29 cellular contexts compared by ENCODE assay signal in the genomic region with DNA sequence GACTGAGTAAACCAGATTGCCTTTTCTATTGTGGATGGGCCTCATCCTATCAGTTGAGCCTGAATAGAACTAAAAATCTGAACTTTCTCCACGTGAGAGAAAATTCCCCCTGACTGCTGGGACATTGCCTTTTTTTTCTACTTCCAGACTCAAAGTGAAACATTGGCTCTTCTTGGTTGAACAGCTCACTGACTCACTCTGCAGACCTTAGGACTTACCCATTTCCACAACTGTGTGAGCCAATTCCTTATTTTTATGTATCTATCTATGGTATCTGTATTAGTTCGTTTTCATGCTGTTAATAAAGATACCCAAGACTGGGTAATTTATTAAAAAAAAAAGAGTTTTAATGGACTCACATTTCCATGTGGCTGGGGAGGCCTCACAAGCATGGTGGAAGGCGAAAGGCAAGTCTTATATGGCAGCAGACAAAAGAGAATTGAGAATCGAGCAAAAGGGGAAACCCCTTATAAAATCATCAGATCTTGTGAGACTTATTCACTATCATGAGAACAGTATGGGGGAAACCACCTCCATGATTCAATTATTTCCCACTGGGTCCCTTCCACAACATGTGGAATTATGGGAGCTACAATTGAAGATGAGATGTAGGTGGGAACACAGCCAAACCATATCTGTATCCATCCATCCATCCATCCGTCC.
"Had no signal": no experiment of that assay in that cellular context is flagged by ENCODE, and none has a peak within 500 bp of the region (broad histone marks: within the 10 kb centered on the region; RNA-seq: fewer than 3 reads in every experiment).

No MANE protein-coding gene starts in this region.

- H3K27ac ChIP-seq: left ventricle myocardium inferior, neural progenitor cell, neutrophil, parathyroid adenoma, psoas muscle, right atrium auricular region, right lobe of liver, stomach, thoracic aorta, tibial nerve, uterus had no signal

- H3K4me1 ChIP-seq: left ventricle myocardium inferior, neural progenitor cell, parathyroid adenoma, psoas muscle, right atrium auricular region, right lobe of liver, stomach, tibial nerve, uterus had no signal

- H3K4me3 ChIP-seq: left ventricle myocardium inferior, lung, neural progenitor cell, psoas muscle, right atrium auricular region, right lobe of liver, smooth muscle cell, stomach, thoracic aorta, tibial nerve, uterus had no signal

- H3K4me3 Mint-ChIP-seq: immature natural killer cell; mesothelial cell of epicardium; natural killer cell; nephron progenitor cell; neural progenitor cell; stimulated activated memory B cell treated with anti-CD40 and anti-IgM and Interleukin-4, amounts not matched to agents 10 μg/mL and 1 μg/mL and 100 μg/mL, for 72 hours; type B pancreatic cell had no signal

- H3K9me3 Mint-ChIP-seq: type B pancreatic cell had no signal

- H3K27me3 Mint-ChIP-seq: naive B cell, type B pancreatic cell had no signal

- DNase-seq: hypothalamus; immature natural killer cell; kidney; left ventricle myocardium inferior; mesendoderm; naive B cell; natural killer cell; nephron progenitor cell; occipital lobe; psoas muscle; right lobe of liver; stimulated activated CD4-positive, alpha-beta T cell treated with anti-CD3 and anti-CD28 coated beads, Interleukin-1b, Interleukin-23, amount 100 ng/mL, for 48 hours; stimulated activated CD4-positive, alpha-beta T cell treated with anti-CD3 and anti-CD28 coated beads, Interleukin-2, amount 100 ng/mL, for 48 hours; stimulated activated CD4-positive, alpha-beta T cell treated with anti-CD3 and anti-CD28 coated beads, Interleukin-4, amount 100 ng/mL, for 4 hours; stimulated activated CD8-positive, alpha-beta memory T cell treated with anti-CD3 and anti-CD28 coated beads, Interleukin-4, amount 100 ng/mL, for 48 hours; stimulated activated naive CD8-positive, alpha-beta T cell treated with anti-CD3 and anti-CD28 coated beads, Interleukin-15, Interleukin-2, amounts not matched to agents 100 U/mL and 50 U/mL, for 24 hours; stomach; uterus had no signal

- H3K27me3 ChIP-seq: neural progenitor cell, neutrophil, right atrium auricular region, right lobe of liver, stomach, tibial nerve, uterus had no signal

- H3K36me3 ChIP-seq: left ventricle myocardium inferior, neural progenitor cell, neutrophil, right atrium auricular region, right lobe of liver, stomach, thoracic aorta, tibial nerve, uterus had no signal

- H3K9me3 ChIP-seq: neutrophil, psoas muscle, right atrium auricular region, thoracic aorta, uterus had no signal

- H3K4me1 Mint-ChIP-seq: immature natural killer cell; mesothelial cell of epicardium; naive B cell; natural killer cell; neural progenitor cell; stimulated activated memory B cell treated with anti-CD40 and anti-IgM and Interleukin-4, amounts not matched to agents 10 μg/mL and 1 μg/mL and 100 μg/mL, for 72 hours had no signal

- H3K36me3 Mint-ChIP-seq: immature natural killer cell; mesothelial cell of epicardium; natural killer cell; neural progenitor cell; stimulated activated memory B cell treated with anti-CD40 and anti-IgM and Interleukin-4, amounts not matched to agents 10 μg/mL and 1 μg/mL and 100 μg/mL, for 72 hours; type B pancreatic cell had no signal

- ATAC-seq: natural killer cell; psoas muscle; right lobe of liver; stimulated activated memory B cell treated with anti-CD40 and anti-IgM and Interleukin-4, amounts not matched to agents 10 μg/mL and 1 μg/mL and 100 μg/mL, for 72 hours; stimulated activated naive CD8-positive, alpha-beta T cell treated with anti-CD3 and anti-CD28 coated beads, Interleukin-15, Interleukin-2, amounts not matched to agents 100 U/mL and 50 U/mL, for 24 hours had no signal

- H3K27ac Mint-ChIP-seq: immature natural killer cell; mesothelial cell of epicardium; natural killer cell; nephron progenitor cell; neural progenitor cell; stimulated activated memory B cell treated with anti-CD40 and anti-IgM and Interleukin-4, amounts not matched to agents 10 μg/mL and 1 μg/mL and 100 μg/mL, for 72 hours; type B pancreatic cell had no signal
